Comparison of ENCODE assay signal across 9 cellular contexts in genomic region chr12:113244015-113244983, GRCh38. TPM values are rescaled to one million over a fixed set of nuclear protein-coding genes. Genes with fewer than 3 reads are reported as not detected.
A peak's percentile ranks its signal among the peaks of the same experiment; 100 is the strongest.
DNase-seq lines count a peak whose midpoint lies in the region; FAIRE-seq and TF ChIP-seq lines count a peak whose summit lies in the region.
"Had no signal": no experiment of that assay in that cellular context is flagged by ENCODE, and none has a peak within 500 bp of the region (broad histone marks: within the 10 kb centered on the region; RNA-seq: fewer than 3 reads in every experiment).

No MANE protein-coding gene starts in this region.

- H3K4me3 ChIP-seq in SK-N-MC, result peak overlapping the region; percentile 2
- H3K4me3 ChIP-seq in fibroblast of pulmonary artery (replicated peaks; ENCODE audit: low read depth, low read length), result no peak overlapping the region
- H3K4me3 ChIP-seq in trophoblast cell (ENCODE audit: low read depth, low read length), result no peak overlapping the region

- H3K18ac ChIP-seq in trophoblast cell (ENCODE audit: low read length), result peak overlapping the region; percentile 59

- no peaks in the 10 kb centered on the region for H3K27me3 ChIP-seq in trophoblast cell (ENCODE audit: insufficient read depth, low read length)

- peak overlapping the region; percentile 83 for H4K91ac ChIP-seq in trophoblast cell (ENCODE audit: low read depth, low read length)

- CTCF ChIA-PET in HEK293T (lab: Yijun Ruan, JAX), result no interaction called here

- peak overlapping the region; percentile 55 for H3K4ac ChIP-seq in trophoblast cell (ENCODE audit: low read depth, low read length)

- peak overlapping the region; percentile 64 for H3K14ac ChIP-seq in trophoblast cell (ENCODE audit: low read length)

- peak overlapping the region; percentile 94 for H3K27ac ChIP-seq in SK-N-MC
- peak overlapping the region; percentile 63 for H3K27ac ChIP-seq in trophoblast cell (ENCODE audit: low read depth, low read length)

- H3K23ac ChIP-seq in trophoblast cell (ENCODE audit: low read length), result no peak overlapping the region

- H2BK120ac ChIP-seq in trophoblast cell (ENCODE audit: insufficient read depth, low read length, poor library complexity), result peak overlapping the region; percentile 57

- H3K9me3 ChIP-seq in SK-N-MC (ENCODE audit: low read depth, low read length) (no peaks in the 10 kb centered on the region), trophoblast cell (ENCODE audit: insufficient read depth, low read depth, low read length) (no peaks in the 10 kb centered on the region)

- peak overlapping the region; percentile 12 for H4K12ac ChIP-seq in trophoblast cell (ENCODE audit: low read depth, low read length)

- peak overlapping the region; percentile 32 for H2AFZ ChIP-seq in trophoblast cell (ENCODE audit: insufficient read depth, low read length, poor library complexity)

- DNase-seq in Daoy (ENCODE audit: low read depth) (peak; percentile 26), SK-N-MC (ENCODE audit: low read depth, low spot score) (no peak), fibroblast of pulmonary artery (ENCODE audit: low read depth) (peak; percentile 49), trophoblast cell (no peak), RCC 7860 (ENCODE audit: low spot score) (no peak), AG20443 (ENCODE audit: low spot score) (no peak), KG1 (lab: John Stamatoyannopoulos, UW) (no peak), HEK293T (ENCODE audit: extremely low spot score) (no peak)
- DNase-seq: retina had no signal

- H3K9ac ChIP-seq in SK-N-MC (ENCODE audit: insufficient read length) (no peak overlapping the region), trophoblast cell (ENCODE audit: low read length) (no peak overlapping the region)

- H3K79me2 ChIP-seq in trophoblast cell (ENCODE audit: control insufficient read depth, insufficient read depth, low read length, poor library complexity), result peaks cover 10% of the 10 kb centered on the region

- H3K36me3 ChIP-seq in SK-N-MC (ENCODE audit: insufficient read depth, low read length) (no peaks in the 10 kb centered on the region), trophoblast cell (ENCODE audit: control insufficient read depth in 1 of 2, insufficient read depth in 2 of 2, low read length in 2 of 2) (peaks cover under 1 to 6% of the 10 kb centered on the region in 2 experiments)

- FAIRE-seq in RCC 7860 (lab: Jason Lieb, UNC), result no peak

- POLR2A ChIA-PET in HEK293T (lab: Yijun Ruan, JAX), result interaction anchor here (1.1 kb wide), 1 partner anchor 14 kb away, joined by 3 read pairs; no protein-coding TSS in a partner anchor

- peaks cover 40 to 50% of the 10 kb centered on the region in 2 experiments for H3K4me1 ChIP-seq in trophoblast cell (ENCODE audit: control insufficient read depth in 1 of 2, insufficient read depth in 2 of 2, low read length in 2 of 2)

- H2AK5ac ChIP-seq in trophoblast cell (ENCODE audit: low read length), result peak overlapping the region; percentile 84

- no peak for TF ChIP-seq CTCF in fibroblast of pulmonary artery (IDR thresholded peaks at IDR 0.05; ENCODE audit: low read length, missing control alignments)

- peaks cover 47% of the 10 kb centered on the region for H3K79me1 ChIP-seq in trophoblast cell (ENCODE audit: low read length)

- no CpG with 5 or more reads among the region's 22 CpGs for WGBS in trophoblast cell (ENCODE audit: extremely low coverage, insufficient coverage, insufficient read length)

- peak overlapping the region; percentile 38 for H2BK5ac ChIP-seq in trophoblast cell (ENCODE audit: low read depth, low read length, poor library complexity)

- H2BK12ac ChIP-seq in trophoblast cell (ENCODE audit: low read length), result peak overlapping the region; percentile 81

- no peak overlapping the region for H3K4me2 ChIP-seq in trophoblast cell (ENCODE audit: low read length)

- H4K8ac ChIP-seq in trophoblast cell (ENCODE audit: low read depth, low read length), result peak overlapping the region; percentile 40

TF ChIP-seq in HEK293T, 16 proteins besides CTCF, POLR2A, EP300 and RAD21:
- no peak for TF ChIP-seq ELF4 (IDR thresholded peaks at IDR 0.05)
- TF ChIP-seq FOXK2 (IDR thresholded peaks at IDR 0.05), result no peak
- TF ChIP-seq ZNF384 (IDR thresholded peaks at IDR 0.05), result no peak
- TF ChIP-seq SUZ12 (IDR thresholded peaks at IDR 0.05), result no peak
- no peak for TF ChIP-seq SP1 (IDR thresholded peaks at IDR 0.05)
- no peak for TF ChIP-seq L3MBTL2 (conservative IDR thresholded peaks at IDR 0.05)

RNA-seq across cellular contexts. Expression of gene TPCN1, which starts 23.0 kb away (rescaled TPM):
- 8.5 and 10.4 TPM in 2 replicates for total RNA-seq in Daoy (2014; rRNA removed; shearing (Covaris generic))
- polyA plus RNA-seq in trophoblast cell (2013), result 14.9 and 16.0 TPM in 2 replicates

RNA-seq across cellular contexts. Expression of gene RITA1, which starts 58.8 kb away (rescaled TPM):
- 26.0 and 31.8 TPM in 2 replicates for total RNA-seq in Daoy (2014; rRNA removed; shearing (Covaris generic))
- polyA plus RNA-seq in trophoblast cell (2013), result 11.2 and 11.4 TPM in 2 replicates

RNA-seq across cellular contexts. Expression of gene DDX54, which starts 59.0 kb away (rescaled TPM):
- total RNA-seq in Daoy (2014; rRNA removed; shearing (Covaris generic)), result 60.1 and 78.5 TPM in 2 replicates
- 42.0 and 42.6 TPM in 2 replicates for polyA plus RNA-seq in trophoblast cell (2013)

Comparison
In these comparisons a context has a peak if more than half of its experiments do, and no peak if none do; other contexts are left out.
1. DNase-seq: peak in Daoy (single experiment) and fibroblast of pulmonary artery (single experiment); none in SK-N-MC (single experiment), trophoblast cell (0 of 2), RCC 7860 (single experiment), AG20443 (single experiment), KG1 (single experiment) and HEK293T (single experiment).